8 cellular contexts compared by ENCODE assay signal in the genomic region with DNA sequence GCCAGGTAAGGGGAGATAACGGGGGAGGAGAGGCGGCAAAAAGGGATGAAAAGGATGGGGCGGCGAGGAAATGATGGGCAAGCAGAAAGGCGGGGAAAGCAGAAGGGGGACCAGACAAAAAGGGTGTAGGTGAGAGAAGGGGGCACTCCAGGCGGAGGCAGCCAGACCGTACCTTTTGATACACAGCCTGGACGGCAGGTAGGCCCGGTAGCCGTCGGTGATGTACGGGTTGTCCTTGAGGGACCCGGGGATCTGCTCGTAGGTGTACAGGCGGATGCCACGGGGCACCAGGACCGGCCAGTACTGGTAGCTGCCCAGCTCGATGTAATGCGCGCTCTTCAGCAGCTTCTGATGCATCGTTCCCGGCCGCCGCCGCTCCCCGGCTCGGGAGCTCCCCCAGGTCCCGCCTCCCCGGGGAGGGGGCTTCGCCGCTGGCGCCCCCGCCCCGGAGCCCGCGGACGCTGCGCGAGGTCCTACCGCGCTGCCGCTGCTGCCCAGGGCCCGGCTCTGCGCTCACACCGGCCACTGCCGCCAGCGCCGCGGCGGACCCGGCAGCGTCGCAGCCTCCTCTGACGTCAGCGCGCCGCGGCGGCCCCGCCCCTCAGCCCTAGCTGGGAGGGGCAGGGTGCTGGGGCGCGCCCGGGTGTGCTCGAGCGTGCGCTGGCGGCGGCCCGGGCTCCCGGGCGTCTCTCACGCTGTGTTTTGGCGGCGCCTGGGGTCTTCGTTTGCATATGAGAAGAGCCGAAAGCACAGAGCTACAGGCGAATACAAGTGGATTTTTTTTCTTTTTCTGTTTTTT. TPM values are rescaled to one million over a fixed set of nuclear protein-coding genes. Genes with fewer than 3 reads are reported as not detected.
DNase-seq lines count a peak whose midpoint lies in the region; ATAC-seq and TF ChIP-seq lines count a peak whose summit lies in the region.

A gene with protein sequence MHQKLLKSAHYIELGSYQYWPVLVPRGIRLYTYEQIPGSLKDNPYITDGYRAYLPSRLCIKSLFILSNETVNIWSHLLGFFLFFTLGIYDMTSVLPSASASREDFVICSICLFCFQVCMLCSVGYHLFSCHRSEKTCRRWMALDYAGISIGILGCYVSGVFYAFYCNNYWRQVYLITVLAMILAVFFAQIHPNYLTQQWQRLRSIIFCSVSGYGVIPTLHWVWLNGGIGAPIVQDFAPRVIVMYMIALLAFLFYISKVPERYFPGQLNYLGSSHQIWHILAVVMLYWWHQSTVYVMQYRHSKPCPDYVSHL (minus strand): TSS at position 571 of the 799 bp plus-strand sequence. CDS start 214 bp downstream, at position 357.

- peak within 1 kb of the TSS; percentile 98 for H2AFZ ChIP-seq in OCI-LY1 (ENCODE audit: low read length)

- peak within 1 kb of the TSS; percentile 91 for H3K4me2 ChIP-seq in OCI-LY1 (ENCODE audit: low read length)

- H3K4me1 ChIP-seq in HUES48 (ENCODE audit: control insufficient read depth, insufficient read depth, low read length) = peaks cover 29% of the 10 kb centered on the region
- peaks cover 23% of the 10 kb centered on the region for H3K4me1 ChIP-seq in OCI-LY1 (ENCODE audit: insufficient read depth, low read length, severe bottlenecking)

- DNase-seq in DMS 273 (lab: John Stamatoyannopoulos, UW; ENCODE audit: unreplicated experiment) (peak; percentile 93), activated T-cell treated with anti-CD3 and anti-CD28 coated beads for 1 hour (ENCODE audit: low read depth) (peak; percentile 83), epithelial cell of prostate (ENCODE audit: low read depth, low spot score) (peak; percentile 18), mucosa of gallbladder (ENCODE audit: low spot score) (peak; percentile 80)
- DNase-seq in stimulated activated CD8-positive, alpha-beta memory T cell treated with anti-CD3 and anti-CD28 coated beads, Interleukin-4, amount 100 ng/mL, for 4 hours (ENCODE audit: low read depth in 2 of 2, low spot score in 1 of 2) = peak; percentile 60 to 62

- peak within 1 kb of the TSS; percentile 67 for H3K27ac ChIP-seq in HUES48 (ENCODE audit: low read depth, low read length)
- no peak within 1 kb of the TSS for H3K27ac ChIP-seq in OCI-LY1 (ENCODE audit: low read depth, low read length, poor library complexity, severe bottlenecking)
- peak within 1 kb of the TSS; percentile 29 for H3K27ac ChIP-seq in epithelial cell of prostate

- H4K20me1 ChIP-seq in OCI-LY1 (ENCODE audit: insufficient read depth, low read length) = no peaks in the 10 kb centered on the region

- H3K36me3 ChIP-seq in HUES48 (ENCODE audit: control insufficient read depth, insufficient read depth, low read length) = peaks cover 2% of the 10 kb centered on the region; the same call in 1 of the 2 replicates
- H3K36me3 ChIP-seq in OCI-LY1 (ENCODE audit: insufficient read depth, low read length) = no peaks in the 10 kb centered on the region

- no peak for TF ChIP-seq CTCF in OCI-LY1 (IDR thresholded peaks at IDR 0.05; ENCODE audit: low read length)

- peak; percentile 99 for ATAC-seq in GM21423 (IDR thresholded peaks at IDR 0.05; ENCODE audit: unreplicated experiment)

- H3K9me2 ChIP-seq in OCI-LY1 (ENCODE audit: low read depth, low read length) = no peaks in the 10 kb centered on the region

- no peaks in the 10 kb centered on the region for H3K79me2 ChIP-seq in OCI-LY1 (ENCODE audit: insufficient read depth, low read length)

- no peaks in the 10 kb centered on the region for H3K9me3 ChIP-seq in HUES48 (ENCODE audit: control insufficient read depth, insufficient read depth, low read length)
- H3K9me3 ChIP-seq in OCI-LY1 (ENCODE audit: low read length) = no peaks in the 10 kb centered on the region

- H3K9ac ChIP-seq in HUES48 (ENCODE audit: low read depth, low read length) (peak within 1 kb of the TSS; percentile 84), OCI-LY1 (ENCODE audit: low read length) (peak within 1 kb of the TSS; percentile 76)

- H3K27me3 ChIP-seq in HUES48 (ENCODE audit: control insufficient read depth, insufficient read depth, low read length) (peaks cover 15% of the 10 kb centered on the region), OCI-LY1 (ENCODE audit: insufficient read depth, low read length) (no peaks in the 10 kb centered on the region)

- H3K4me3 ChIP-seq in HUES48 (ENCODE audit: low read depth, low read length) (peak within 1 kb of the TSS; percentile 95), OCI-LY1 (ENCODE audit: low read depth, low read length, poor library complexity, severe bottlenecking) (peak within 1 kb of the TSS; percentile 81)

- H3F3A ChIP-seq in OCI-LY1 (ENCODE audit: insufficient read depth, low read length) = no peaks in the 10 kb centered on the region

RNA-seq across cellular contexts. Expression of the gene that starts here (rescaled TPM):
- 18.9 TPM for total RNA-seq in mucosa of gallbladder

Comparison
In these comparisons a context has a peak if more than half of its experiments do, and no peak if none do; other contexts are left out.
1. DNase-seq: peak in every context shown above with its lines; median percentile 93 in DMS 273; 83 in activated T-cell treated with anti-CD3 and anti-CD28 coated beads for 1 hour; 80 in mucosa of gallbladder; 61 in stimulated activated CD8-positive, alpha-beta memory T cell treated with anti-CD3 and anti-CD28 coated beads, Interleukin-4, amount 100 ng/mL, for 4 hours; 18 in epithelial cell of prostate.